1 cellular context compared by ENCODE assay signal in the genomic region with DNA sequence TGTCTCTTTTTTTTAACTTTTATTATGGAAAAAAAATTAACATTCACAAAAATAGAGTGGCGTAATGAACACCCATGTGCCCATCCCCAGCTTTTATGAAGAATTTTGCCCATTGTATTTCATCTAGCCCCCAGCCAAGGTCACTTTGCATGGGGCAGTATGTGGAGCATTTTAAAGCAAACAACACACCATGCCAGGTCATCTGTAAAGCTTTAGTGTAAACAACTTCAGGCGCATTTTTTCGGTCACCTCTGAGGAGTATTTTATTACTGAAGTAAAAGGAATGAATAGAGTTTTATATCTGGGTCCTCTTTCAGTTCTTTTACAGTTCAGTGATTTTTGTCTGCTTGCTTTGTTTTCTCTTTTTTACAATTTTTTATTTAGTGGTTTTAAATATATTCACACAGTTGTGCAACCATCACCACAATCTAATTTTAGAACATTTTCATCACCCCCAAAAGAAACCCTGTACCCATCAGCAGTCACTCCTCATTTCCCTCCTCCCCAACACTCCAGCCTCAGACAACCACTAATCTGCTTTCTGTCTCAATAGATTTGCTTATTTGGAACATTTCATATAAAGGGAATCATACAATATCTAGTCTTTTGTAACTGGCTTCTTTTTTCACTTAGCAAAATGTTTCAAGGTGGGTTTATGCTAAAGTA.
TF ChIP-seq lines count a peak whose summit lies in the region.

No MANE protein-coding gene starts in this region.

TF ChIP-seq in GM23338, 12 proteins besides CTCF, POLR2A, EP300 and RAD21 (continued from another document):
- TF ChIP-seq ZNF462 (CRISPR knock-in tag; IDR thresholded peaks at IDR 0.05) (no peak), ZNF114 (CRISPR knock-in tag; IDR thresholded peaks at IDR 0.05) (no peak), EZH2phosphoT487 (IDR thresholded peaks at IDR 0.05; ENCODE audit: unreplicated experiment) (no peak), STAT1 (IDR thresholded peaks at IDR 0.05; ENCODE audit: unreplicated experiment) (no peak), POLR2AphosphoS5 (IDR thresholded peaks at IDR 0.05; ENCODE audit: low read depth) (no peak), ETS1 (IDR thresholded peaks at IDR 0.05) (no peak)
- TF ChIP-seq, protein P1, sequence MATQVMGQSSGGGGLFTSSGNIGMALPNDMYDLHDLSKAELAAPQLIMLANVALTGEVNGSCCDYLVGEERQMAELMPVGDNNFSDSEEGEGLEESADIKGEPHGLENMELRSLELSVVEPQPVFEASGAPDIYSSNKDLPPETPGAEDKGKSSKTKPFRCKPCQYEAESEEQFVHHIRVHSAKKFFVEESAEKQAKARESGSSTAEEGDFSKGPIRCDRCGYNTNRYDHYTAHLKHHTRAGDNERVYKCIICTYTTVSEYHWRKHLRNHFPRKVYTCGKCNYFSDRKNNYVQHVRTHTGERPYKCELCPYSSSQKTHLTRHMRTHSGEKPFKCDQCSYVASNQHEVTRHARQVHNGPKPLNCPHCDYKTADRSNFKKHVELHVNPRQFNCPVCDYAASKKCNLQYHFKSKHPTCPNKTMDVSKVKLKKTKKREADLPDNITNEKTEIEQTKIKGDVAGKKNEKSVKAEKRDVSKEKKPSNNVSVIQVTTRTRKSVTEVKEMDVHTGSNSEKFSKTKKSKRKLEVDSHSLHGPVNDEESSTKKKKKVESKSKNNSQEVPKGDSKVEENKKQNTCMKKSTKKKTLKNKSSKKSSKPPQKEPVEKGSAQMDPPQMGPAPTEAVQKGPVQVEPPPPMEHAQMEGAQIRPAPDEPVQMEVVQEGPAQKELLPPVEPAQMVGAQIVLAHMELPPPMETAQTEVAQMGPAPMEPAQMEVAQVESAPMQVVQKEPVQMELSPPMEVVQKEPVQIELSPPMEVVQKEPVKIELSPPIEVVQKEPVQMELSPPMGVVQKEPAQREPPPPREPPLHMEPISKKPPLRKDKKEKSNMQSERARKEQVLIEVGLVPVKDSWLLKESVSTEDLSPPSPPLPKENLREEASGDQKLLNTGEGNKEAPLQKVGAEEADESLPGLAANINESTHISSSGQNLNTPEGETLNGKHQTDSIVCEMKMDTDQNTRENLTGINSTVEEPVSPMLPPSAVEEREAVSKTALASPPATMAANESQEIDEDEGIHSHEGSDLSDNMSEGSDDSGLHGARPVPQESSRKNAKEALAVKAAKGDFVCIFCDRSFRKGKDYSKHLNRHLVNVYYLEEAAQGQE (IDR thresholded peaks at IDR 0.05; ENCODE audit: unreplicated experiment): no peak
